ENCODE assay signal across 32 cellular contexts in genomic region chr22:50536231-50536630, GRCh38. TPM values are rescaled to one million over a fixed set of nuclear protein-coding genes. Genes with fewer than 3 reads are reported as not detected.
DNase-seq lines count a peak whose midpoint lies in the region; ATAC-seq and TF ChIP-seq lines count a peak whose summit lies in the region.
"Had no signal": no experiment of that assay in that cellular context is flagged by ENCODE, and none has a peak within 500 bp of the region (broad histone marks: within the 10 kb centered on the region; RNA-seq: fewer than 3 reads in every experiment).

No MANE protein-coding gene starts in this region.

- TF ChIP-seq CTCF in OCI-LY7 (conservative IDR thresholded peaks at IDR 0.05; ENCODE audit: low read length) = no peak
- TF ChIP-seq CTCF in Peyer's patch (IDR thresholded peaks at IDR 0.05) = no peak

- peaks cover 26% of the 10 kb centered on the region for H3K36me3 Mint-ChIP-seq in activated CD4-positive, alpha-beta T cell treated with anti-CD3 and anti-CD28 coated beads, Interleukin-2, amount 10 ng/mL, durations not matched to agents 7 days and 5 days (ENCODE audit: low read depth)
- no peaks in the 10 kb centered on the region for H3K36me3 Mint-ChIP-seq in CD4-positive, alpha-beta memory T cell
- peaks cover 0 to 12% (median 0%) of the 10 kb centered on the region in 5 donors for H3K36me3 Mint-ChIP-seq in naive thymus-derived CD4-positive, alpha-beta T cell
- H3K36me3 Mint-ChIP-seq: stimulated activated memory B cell treated with anti-CD40 and anti-IgM and Interleukin-4, amounts not matched to agents 10 μg/mL and 1 μg/mL and 100 μg/mL, for 72 hours had no signal

- no peaks in the 10 kb centered on the region for H3K27me3 Mint-ChIP-seq in activated CD4-positive, alpha-beta T cell treated with anti-CD3 and anti-CD28 coated beads, Interleukin-2, amount 10 ng/mL, durations not matched to agents 7 days and 5 days
- H3K27me3 Mint-ChIP-seq in CD4-positive, alpha-beta memory T cell = no peaks in the 10 kb centered on the region
- H3K27me3 Mint-ChIP-seq in naive thymus-derived CD4-positive, alpha-beta T cell = peaks cover 0 to 5% (median 0%) of the 10 kb centered on the region in 5 donors
- H3K27me3 Mint-ChIP-seq: stimulated activated memory B cell treated with anti-CD40 and anti-IgM and Interleukin-4, amounts not matched to agents 10 μg/mL and 1 μg/mL and 100 μg/mL, for 72 hours had no signal

- CTCF ChIA-PET in activated CD4-positive, alpha-beta T cell treated with anti-CD3 and anti-CD28 coated beads, Interleukin-2, amount 10 ng/mL, durations not matched to agents 7 days and 5 days (lab: Charles Lee) = interaction anchor here (1.8 to 8.1 kb wide), 3 partner anchors 9 to 27 kb away, joined by 9 to 63 read pairs (median 45); partner anchors contain the start of genes KLHDC7B, SCO2 and SYCE3
- CTCF ChIA-PET in CD4-positive, alpha-beta memory T cell (lab: Charles Lee; ENCODE audit: partially characterized antibody) = interaction anchor here (1.3 to 9.2 kb wide), 5 partner anchors 9 to 85 kb away, joined by 3 to 135 read pairs (median 7); partner anchors contain the start of genes SCO2, SYCE3 and TYMP
- CTCF ChIA-PET in OCI-LY7 (lab: Charles Lee; ENCODE audit: unreplicated experiment) = no interaction called here
- CTCF ChIA-PET in naive thymus-derived CD4-positive, alpha-beta T cell (lab: Charles Lee) = interaction anchor here (3.7 kb wide), 1 partner anchor 10 kb away, joined by 20 read pairs; the partner anchor contains the start of gene SCO2

- peaks cover 3% of the 10 kb centered on the region for H3K9me3 Mint-ChIP-seq in activated CD4-positive, alpha-beta T cell treated with anti-CD3 and anti-CD28 coated beads, Interleukin-2, amount 10 ng/mL, durations not matched to agents 7 days and 5 days
- peaks cover 0 to 1% (median 0%) of the 10 kb centered on the region in 8 donors for H3K9me3 Mint-ChIP-seq in CD4-positive, alpha-beta memory T cell
- peaks cover 0 to 2% (median 0%) of the 10 kb centered on the region in 11 donors for H3K9me3 Mint-ChIP-seq in naive thymus-derived CD4-positive, alpha-beta T cell
- H3K9me3 Mint-ChIP-seq: stimulated activated memory B cell treated with anti-CD40 and anti-IgM and Interleukin-4, amounts not matched to agents 10 μg/mL and 1 μg/mL and 100 μg/mL, for 72 hours had no signal

- TF ChIP-seq POLR2A in Peyer's patch (IDR thresholded peaks at IDR 0.05) = no peak

- H3K4me1 Mint-ChIP-seq in activated CD4-positive, alpha-beta T cell treated with anti-CD3 and anti-CD28 coated beads, Interleukin-2, amount 10 ng/mL, durations not matched to agents 7 days and 5 days = peaks cover 68% of the 10 kb centered on the region
- peaks cover 19 to 56% (median 46%) of the 10 kb centered on the region in 4 donors for H3K4me1 Mint-ChIP-seq in CD4-positive, alpha-beta memory T cell
- peaks cover 24 to 68% (median 39%) of the 10 kb centered on the region in 7 donors for H3K4me1 Mint-ChIP-seq in naive thymus-derived CD4-positive, alpha-beta T cell

- peak overlapping the region; percentile 94 for H3K27ac Mint-ChIP-seq in activated CD4-positive, alpha-beta T cell treated with anti-CD3 and anti-CD28 coated beads, Interleukin-2, amount 10 ng/mL, durations not matched to agents 7 days and 5 days
- H3K27ac Mint-ChIP-seq in CD4-positive, alpha-beta memory T cell = peak overlapping the region in 6 of 7 donors; percentile 22 to 97 (median 52)
- H3K27ac Mint-ChIP-seq in naive thymus-derived CD4-positive, alpha-beta T cell = peak overlapping the region in 6 of 9 donors; percentile 32 to 100 (median 81)

- BruUV-seq in OCI-LY7 (replicated peaks; lab: Mats Ljungman, UMichigan) = no TSS peak

- DNase-seq in activated CD4-positive, alpha-beta T cell treated with anti-CD3 and anti-CD28 coated beads, Interleukin-2, amount 10 ng/mL, durations not matched to agents 7 days and 5 days = no peak
- no peak for DNase-seq in activated CD4-positive, alpha-beta T cell treated with anti-CD3 and anti-CD28 coated beads, Interleukin-2, amount 50 U/mL, for 4 hours
- no peak for DNase-seq in CD4-positive, alpha-beta memory T cell
- DNase-seq in OCI-LY7 (ENCODE audit: low spot score) (peak; percentile 36), NCI-H510A (lab: John Stamatoyannopoulos, UW) (no peak), Peyer's patch (no peak), nucleus accumbens (lab: John Stamatoyannopoulos, UW) (no peak)
- DNase-seq in naive thymus-derived CD4-positive, alpha-beta T cell = no peak
- DNase-seq: activated CD4-positive, CD25-positive, alpha-beta regulatory T cell treated with anti-CD3 and anti-CD28 coated beads, Interleukin-2, amount 50 U/mL, for 72 hours; activated CD8-positive, alpha-beta memory T cell treated with anti-CD3 and anti-CD28 coated beads, Interleukin-2, amount 50 U/mL, for 48 hours; activated effector memory CD4-positive, alpha-beta T cell treated with Interleukin-2 at 50 U/mL for 16 hours; amygdala; Calu3; effector memory CD4-positive, alpha-beta T cell; HCEC 1CT; KG1; mesendoderm; NCI-H1694; NCI-H2171; NCI-H526; retina; stimulated activated CD4-positive, alpha-beta T cell treated with anti-CD3 and anti-CD28 coated beads, Interleukin-2, amount 100 ng/mL, for 48 hours; SW 1271 had no signal

- H3K27ac ChIP-seq in CD4-positive, alpha-beta memory T cell (ENCODE audit: low read depth, low read length) = no peak overlapping the region
- H3K27ac ChIP-seq in OCI-LY7 (ENCODE audit: low read depth, low read length, poor library complexity, severe bottlenecking) (peak overlapping the region; percentile 85), Peyer's patch (no peak overlapping the region)
- no peak overlapping the region for H3K27ac ChIP-seq in naive thymus-derived CD4-positive, alpha-beta T cell (ENCODE audit: low read depth, low read length)
- H3K27ac ChIP-seq: breast epithelium had no signal

- no peaks in the 10 kb centered on the region for H4K20me1 ChIP-seq in OCI-LY7 (ENCODE audit: insufficient read depth, low read length)

- H3K4me2 ChIP-seq in OCI-LY7 (ENCODE audit: low read length) = peak overlapping the region; percentile 4; the same call in 1 of the 2 replicates

- ATAC-seq in naive thymus-derived CD4-positive, alpha-beta T cell = no peak
- ATAC-seq: esophagus mucosa; Right ventricle myocardium inferior; stimulated activated memory B cell treated with anti-CD40 and anti-IgM and Interleukin-4, amounts not matched to agents 10 μg/mL and 1 μg/mL and 100 μg/mL, for 72 hours had no signal

- intact Hi-C loops in CD4-positive, alpha-beta memory T cell (cut with micrococcal nuclease) = no loop called here
- intact Hi-C loops in OCI-LY7 (cut with micrococcal nuclease; ENCODE audit: unreplicated experiment) = no loop called here
- intact Hi-C loops in naive thymus-derived CD4-positive, alpha-beta T cell (cut with micrococcal nuclease) = loop anchor here in 1 of 2 donors (10.0 kb wide), 1 partner anchor 571 kb away; the partner anchor contains the start of gene PIM3

- POLR2A ChIA-PET in activated CD4-positive, alpha-beta T cell treated with anti-CD3 and anti-CD28 coated beads, Interleukin-2, amount 10 ng/mL, durations not matched to agents 7 days and 5 days (lab: Charles Lee) = interaction anchor here (1.4 kb wide), 1 partner anchor 27 kb away, joined by 4 read pairs; the partner anchor contains the start of gene SYCE3
- POLR2A ChIA-PET in CD4-positive, alpha-beta memory T cell (lab: Charles Lee; ENCODE audit: partially characterized antibody) = interaction anchor here (0.6 to 10.4 kb wide), 3 partner anchors 8 to 140 kb away, joined by 3 to 321 read pairs (median 6); partner anchors contain the start of genes SCO2, SYCE3 and TYMP
- POLR2A ChIA-PET in OCI-LY7 (lab: Charles Lee) = interaction anchor here (0.6 to 1.9 kb wide), 3 partner anchors 11 to 167 kb away, joined by 3 to 6 read pairs (median 3); partner anchors contain the start of gene SCO2
- POLR2A ChIA-PET in naive thymus-derived CD4-positive, alpha-beta T cell (lab: Charles Lee) = interaction anchor here (0.7 to 1.6 kb wide), 4 partner anchors 11 to 45 kb away, joined by 3 to 5 read pairs (median 3); partner anchors contain the start of gene SCO2

- no peak overlapping the region for H2AFZ ChIP-seq in OCI-LY7 (ENCODE audit: low read length)

- H3K4me3 Mint-ChIP-seq in activated CD4-positive, alpha-beta T cell treated with anti-CD3 and anti-CD28 coated beads, Interleukin-2, amount 10 ng/mL, durations not matched to agents 7 days and 5 days = no peak overlapping the region
- H3K4me3 Mint-ChIP-seq in CD4-positive, alpha-beta memory T cell = peak overlapping the region in 2 of 8 donors; percentile 20 to 24
- H3K4me3 Mint-ChIP-seq in naive thymus-derived CD4-positive, alpha-beta T cell = no peak overlapping the region
- H3K4me3 Mint-ChIP-seq: stimulated activated memory B cell treated with anti-CD40 and anti-IgM and Interleukin-4, amounts not matched to agents 10 μg/mL and 1 μg/mL and 100 μg/mL, for 72 hours had no signal

- no peaks in the 10 kb centered on the region for H3K36me3 ChIP-seq in CD4-positive, alpha-beta memory T cell (ENCODE audit: insufficient read depth, low read length)
- H3K36me3 ChIP-seq in OCI-LY7 (ENCODE audit: insufficient read depth, low read length) (no peaks in the 10 kb centered on the region), Peyer's patch (no peaks in the 10 kb centered on the region)
- H3K36me3 ChIP-seq in naive thymus-derived CD4-positive, alpha-beta T cell (ENCODE audit: control insufficient read depth in 2 of 3, insufficient read depth in 3 of 3, low read length in 3 of 3) = no peaks in the 10 kb centered on the region
- H3K36me3 ChIP-seq: breast epithelium had no signal

- no peaks in the 10 kb centered on the region for H3K79me2 ChIP-seq in OCI-LY7 (ENCODE audit: insufficient read depth, low read depth, low read length)

- H3K9me3 ChIP-seq in CD4-positive, alpha-beta memory T cell (ENCODE audit: control insufficient read depth in 1 of 2, low read length in 2 of 2) = no peaks in the 10 kb centered on the region
- H3K9me3 ChIP-seq in OCI-LY7 (ENCODE audit: low read length) (no peaks in the 10 kb centered on the region), Peyer's patch (no peaks in the 10 kb centered on the region)
- H3K9me3 ChIP-seq in naive thymus-derived CD4-positive, alpha-beta T cell (ENCODE audit: control insufficient read depth in 2 of 3, low read length in 3 of 3) = no peaks in the 10 kb centered on the region
- H3K9me3 ChIP-seq: breast epithelium had no signal

- peaks cover 50% of the 10 kb centered on the region for H3K4me1 ChIP-seq in CD4-positive, alpha-beta memory T cell (ENCODE audit: insufficient read depth, low read length)
- H3K4me1 ChIP-seq in OCI-LY7 (ENCODE audit: insufficient read depth, low read length, poor library complexity, severe bottlenecking) (peaks cover 87% of the 10 kb centered on the region), Peyer's patch (peaks cover under 1 to 30% (median 14%) of the 10 kb centered on the region in 4 donors)
- peaks cover 14 to 24% of the 10 kb centered on the region in 2 donors for H3K4me1 ChIP-seq in naive thymus-derived CD4-positive, alpha-beta T cell (ENCODE audit: control insufficient read depth in 2 of 2, insufficient read depth in 2 of 2, low read length in 2 of 2)
- H3K4me1 ChIP-seq: breast epithelium had no signal

- no peaks in the 10 kb centered on the region for H3K9me2 ChIP-seq in OCI-LY7 (ENCODE audit: insufficient read depth, low read length)

- no peak overlapping the region for H3K4me3 ChIP-seq in CD4-positive, alpha-beta memory T cell (ENCODE audit: low read length in 2 of 2)
- no peak overlapping the region for H3K4me3 ChIP-seq in OCI-LY7 (ENCODE audit: low read depth, low read length, poor library complexity, severe bottlenecking)
- no peak overlapping the region for H3K4me3 ChIP-seq in naive thymus-derived CD4-positive, alpha-beta T cell (ENCODE audit: low read length)
- no peak overlapping the region for H3K4me3 ChIP-seq in Peyer's patch
- H3K4me3 ChIP-seq: breast epithelium had no signal

- H3K27me3 ChIP-seq in CD4-positive, alpha-beta memory T cell (ENCODE audit: insufficient read depth, low read length) = no peaks in the 10 kb centered on the region
- no peaks in the 10 kb centered on the region for H3K27me3 ChIP-seq in naive thymus-derived CD4-positive, alpha-beta T cell (ENCODE audit: control insufficient read depth in 2 of 2, insufficient read depth in 2 of 2, low read length in 2 of 2)
- H3K27me3 ChIP-seq in Peyer's patch = no peaks in the 10 kb centered on the region
- H3K27me3 ChIP-seq: breast epithelium had no signal

RNA-seq across cellular contexts. Expression of gene TYMP, which starts 6.4 kb away (rescaled TPM):
- total RNA-seq in activated CD4-positive, alpha-beta T cell treated with anti-CD3 and anti-CD28 coated beads, Interleukin-2, amount 10 ng/mL, durations not matched to agents 7 days and 5 days = 100 to 1,000 TPM in 1 of 2 experiments, 10 to 100 TPM in 1; 92.2 to 126 TPM
- total RNA-seq in CD4-positive, alpha-beta memory T cell = 10 to 100 TPM; 15.7 to 18.0 TPM
- polyA plus RNA-seq in CD4-positive, alpha-beta memory T cell = 10 to 100 TPM; 22.0 to 30.9 TPM
- total RNA-seq in OCI-LY7 (2014; rRNA removed; shearing (Covaris generic)) = 3.9 and 6.3 TPM in 2 replicates
- total RNA-seq in OCI-LY7 (2022) (3.8 and 4.0 TPM in 2 replicates), Peyer's patch (10 to 100 TPM; 53.5 to 93.9 (median 88.3) TPM)
- total RNA-seq in naive thymus-derived CD4-positive, alpha-beta T cell = 100 to 1,000 TPM in 2 of 5 experiments, 10 to 100 TPM in 1, 1 to 10 TPM in 2; 5.4 to 161 (median 20.4) TPM
- 1 to 10 TPM; 2.7 to 2.8 TPM for polyA plus RNA-seq in naive thymus-derived CD4-positive, alpha-beta T cell

RNA-seq across cellular contexts. Expression of gene KLHDC7B, which starts 9.5 kb away (rescaled TPM):
- total RNA-seq in activated CD4-positive, alpha-beta T cell treated with anti-CD3 and anti-CD28 coated beads, Interleukin-2, amount 10 ng/mL, durations not matched to agents 7 days and 5 days = 10 to 100 TPM; 15.6 to 16.0 TPM
- total RNA-seq in CD4-positive, alpha-beta memory T cell = 1 to 10 TPM; 7.0 to 7.5 TPM
- polyA plus RNA-seq in CD4-positive, alpha-beta memory T cell = 1 to 10 TPM; 4.3 to 7.5 TPM
- total RNA-seq in OCI-LY7 (2014; rRNA removed; shearing (Covaris generic)) = 0.08 and 0.25 TPM in 2 replicates
- total RNA-seq in OCI-LY7 (2022) (0.31 and 0.46 TPM in 2 replicates), Peyer's patch (1 to 10 TPM in 1 of 4 donors, not detected in 3; 1.1 TPM)
- total RNA-seq in naive thymus-derived CD4-positive, alpha-beta T cell = 10 to 100 TPM in 1 of 5 experiments, 1 to 10 TPM in 4; 4.4 to 17.2 (median 6.8) TPM
- polyA plus RNA-seq in naive thymus-derived CD4-positive, alpha-beta T cell = 10 to 100 TPM in 1 of 2 donors, 1 to 10 TPM in 1; 7.8 to 10.0 TPM
- total RNA-seq: frontal cortex, myocyte, Right ventricle myocardium inferior had no signal

RNA-seq across cellular contexts. Expression of gene SCO2, which starts 10.8 kb away (rescaled TPM):
- total RNA-seq in activated CD4-positive, alpha-beta T cell treated with anti-CD3 and anti-CD28 coated beads, Interleukin-2, amount 10 ng/mL, durations not matched to agents 7 days and 5 days = 10 to 100 TPM in 1 of 2 experiments, 1 to 10 TPM in 1; 2.8 to 10.5 TPM
- not detected for total RNA-seq in CD4-positive, alpha-beta memory T cell
- 1 to 10 TPM; 3.6 to 8.1 TPM for polyA plus RNA-seq in CD4-positive, alpha-beta memory T cell
- total RNA-seq in OCI-LY7 (2014; rRNA removed; shearing (Covaris generic)) = 2.7 and 4.9 TPM in 2 replicates
- 3.9 and 4.1 TPM in 2 replicates for total RNA-seq in OCI-LY7 (2022)
- total RNA-seq in naive thymus-derived CD4-positive, alpha-beta T cell = 10 to 100 TPM in 1 of 5 experiments, 1 to 10 TPM in 4; 2.2 to 12.0 (median 5.5) TPM
- polyA plus RNA-seq in naive thymus-derived CD4-positive, alpha-beta T cell = 1 to 10 TPM; 4.9 to 9.4 TPM
- total RNA-seq in Peyer's patch = 1 to 10 TPM in 3 of 4 donors, not detected in 1; 1.2 to 6.3 (median 4.5) TPM
- total RNA-seq: Right ventricle myocardium inferior, ureter had no signal

RNA-seq across cellular contexts. Expression of gene SYCE3, which starts 26.5 kb away (rescaled TPM):
- total RNA-seq in activated CD4-positive, alpha-beta T cell treated with anti-CD3 and anti-CD28 coated beads, Interleukin-2, amount 10 ng/mL, durations not matched to agents 7 days and 5 days = under 1 TPM in 1 of 2 experiments, not detected in 1; 0.87 TPM
- total RNA-seq in CD4-positive, alpha-beta memory T cell = not detected
- polyA plus RNA-seq in CD4-positive, alpha-beta memory T cell = under 1 TPM in 1 of 2 donors, not detected in 1; 0.83 TPM
- not detected in 2 replicates for total RNA-seq in OCI-LY7 (2014; rRNA removed; shearing (Covaris generic))
- total RNA-seq in OCI-LY7 (2022) (not detected in 2 replicates), Peyer's patch (not detected)
- not detected for total RNA-seq in naive thymus-derived CD4-positive, alpha-beta T cell
- polyA plus RNA-seq in naive thymus-derived CD4-positive, alpha-beta T cell = not detected
- total RNA-seq: breast epithelium, Calu3, esophagus mucosa, frontal cortex, myocyte, omental fat pad, Right ventricle myocardium inferior, ureter had no signal
- polyA plus RNA-seq: BJ had no signal

RNA-seq across cellular contexts. Expression of gene NCAPH2, which starts 28.2 kb away (rescaled TPM):
- 100 to 1,000 TPM; 110 to 133 TPM for total RNA-seq in activated CD4-positive, alpha-beta T cell treated with anti-CD3 and anti-CD28 coated beads, Interleukin-2, amount 10 ng/mL, durations not matched to agents 7 days and 5 days
- 10 to 100 TPM; 81.1 to 81.8 TPM for total RNA-seq in CD4-positive, alpha-beta memory T cell
- 10 to 100 TPM; 36.4 to 36.9 TPM for polyA plus RNA-seq in CD4-positive, alpha-beta memory T cell
- total RNA-seq in OCI-LY7 (2014; rRNA removed; shearing (Covaris generic)) = 129 and 151 TPM in 2 replicates
- total RNA-seq in OCI-LY7 (2022) (124 and 126 TPM in 2 replicates), Peyer's patch (10 to 100 TPM; 34.0 to 85.8 (median 41.2) TPM)
- 100 to 1,000 TPM in 2 of 5 experiments, 10 to 100 TPM in 3; 74.3 to 135 (median 91.1) TPM for total RNA-seq in naive thymus-derived CD4-positive, alpha-beta T cell
- 10 to 100 TPM; 37.8 to 46.6 TPM for polyA plus RNA-seq in naive thymus-derived CD4-positive, alpha-beta T cell
